10 cellular contexts compared by ENCODE assay signal in genomic region chr1:101051688-101052638, GRCh38. TPM values are rescaled to one million over a fixed set of nuclear protein-coding genes. Genes with fewer than 3 reads are reported as not detected.
DNase-seq lines count a peak whose midpoint lies in the region; ATAC-seq and TF ChIP-seq lines count a peak whose summit lies in the region.
"Had no signal": no experiment of that assay in that cellular context is flagged by ENCODE, and none has a peak within 500 bp of the region (broad histone marks: within the 10 kb centered on the region; RNA-seq: fewer than 3 reads in every experiment).

No MANE protein-coding gene starts in this region.

- H3K27ac ChIP-seq in neural progenitor cell, result no peak overlapping the region
- H3K27ac ChIP-seq: VCaP had no signal

- H3K4me1 ChIP-seq in neural progenitor cell, result no peaks in the 10 kb centered on the region

- no peaks in the 10 kb centered on the region for H3K9me3 ChIP-seq in neural progenitor cell (ENCODE audit: low read depth)

- peak; percentile 12 for DNase-seq in activated CD4-positive, alpha-beta T cell treated with anti-CD3 and anti-CD28 coated beads for 36 hours
- no peak for DNase-seq in activated CD4-positive, alpha-beta T cell treated with anti-CD3 and anti-CD28 coated beads for 1 hour
- DNase-seq in neural progenitor cell (ENCODE audit: low spot score) (no peak), endothelial cell (ENCODE audit: low spot score) (no peak), activated gamma-delta T cell treated with Interleukin-2 at 50 U/mL for 16 hours (no peak)
- DNase-seq: NCI-H2171 had no signal

- peak; percentile 93 for ATAC-seq in activated CD4-positive, alpha-beta T cell treated with anti-CD3 and anti-CD28 coated beads for 36 hours
- ATAC-seq in GM21717 (IDR thresholded peaks at IDR 0.05; ENCODE audit: unreplicated experiment) (peak; percentile 84), HG03442 (IDR thresholded peaks at IDR 0.05; ENCODE audit: unreplicated experiment) (peak; percentile 90), SK-N-SH treated with all-trans-retinoic acid at 6 μM for 48 hours (no peak)

- no peaks in the 10 kb centered on the region for H3K27me3 Mint-ChIP-seq in activated CD4-positive, alpha-beta T cell treated with anti-CD3 and anti-CD28 coated beads for 36 hours
- no peaks in the 10 kb centered on the region for H3K27me3 Mint-ChIP-seq in neural progenitor cell (ENCODE audit: insufficient read depth, low read depth)
- no peaks in the 10 kb centered on the region for H3K27me3 Mint-ChIP-seq in endothelial cell (ENCODE audit: unreplicated experiment)

- no peaks in the 10 kb centered on the region for H3K9me3 Mint-ChIP-seq in activated CD4-positive, alpha-beta T cell treated with anti-CD3 and anti-CD28 coated beads for 36 hours (ENCODE audit: low read depth)
- H3K9me3 Mint-ChIP-seq in neural progenitor cell (no peaks in the 10 kb centered on the region), endothelial cell (ENCODE audit: unreplicated experiment) (no peaks in the 10 kb centered on the region)

- H3K79me2 ChIP-seq in neural progenitor cell (ENCODE audit: low read depth), result no peaks in the 10 kb centered on the region

- H3K9ac ChIP-seq in neural progenitor cell, result no peak overlapping the region

- H3K4me2 ChIP-seq in neural progenitor cell, result no peak overlapping the region

- no peak overlapping the region for H2AFZ ChIP-seq in neural progenitor cell (replicated peaks)

- no peak overlapping the region for H3K4me3 ChIP-seq in neural progenitor cell

- CTCF ChIA-PET in activated CD4-positive, alpha-beta T cell treated with anti-CD3 and anti-CD28 coated beads for 36 hours (lab: Charles Lee), result no interaction called here

- H3K4me3 Mint-ChIP-seq in activated CD4-positive, alpha-beta T cell treated with anti-CD3 and anti-CD28 coated beads for 36 hours, result no peak overlapping the region
- H3K4me3 Mint-ChIP-seq in neural progenitor cell (no peak overlapping the region), endothelial cell (ENCODE audit: unreplicated experiment) (no peak overlapping the region)

- no peaks in the 10 kb centered on the region for H3K36me3 ChIP-seq in neural progenitor cell

- intact Hi-C loops in activated CD4-positive, alpha-beta T cell treated with anti-CD3 and anti-CD28 coated beads for 36 hours (cut with DNase I, micrococcal nuclease), result no loop called here

- POLR2A ChIA-PET in activated CD4-positive, alpha-beta T cell treated with anti-CD3 and anti-CD28 coated beads for 36 hours (lab: Charles Lee), result no interaction called here

- H3F3A ChIP-seq in neural progenitor cell (ENCODE audit: low read depth), result no peaks in the 10 kb centered on the region

- peak overlapping the region; percentile 20 for H3K27ac Mint-ChIP-seq in activated CD4-positive, alpha-beta T cell treated with anti-CD3 and anti-CD28 coated beads for 36 hours
- H3K27ac Mint-ChIP-seq in neural progenitor cell (peak overlapping the region; percentile 73), endothelial cell (ENCODE audit: unreplicated experiment) (no peak overlapping the region)

- peaks cover 8% of the 10 kb centered on the region for H3K36me3 Mint-ChIP-seq in activated CD4-positive, alpha-beta T cell treated with anti-CD3 and anti-CD28 coated beads for 36 hours (ENCODE audit: low read depth)
- peaks cover 1% of the 10 kb centered on the region for H3K36me3 Mint-ChIP-seq in neural progenitor cell
- no peaks in the 10 kb centered on the region for H3K36me3 Mint-ChIP-seq in endothelial cell (ENCODE audit: low read depth, unreplicated experiment)

- no peak for TF ChIP-seq CTCF in neural progenitor cell (IDR thresholded peaks at IDR 0.05)
- no peak for TF ChIP-seq CTCF in endothelial cell (IDR thresholded peaks at IDR 0.05; ENCODE audit: unreplicated experiment)

- H3K27me3 ChIP-seq in neural progenitor cell, result no peaks in the 10 kb centered on the region

- peaks cover 18% of the 10 kb centered on the region for H3K4me1 Mint-ChIP-seq in activated CD4-positive, alpha-beta T cell treated with anti-CD3 and anti-CD28 coated beads for 36 hours
- H3K4me1 Mint-ChIP-seq in neural progenitor cell, result peaks cover 34% of the 10 kb centered on the region
- H3K4me1 Mint-ChIP-seq in endothelial cell (ENCODE audit: unreplicated experiment), result no peaks in the 10 kb centered on the region

- H4K20me1 ChIP-seq in neural progenitor cell (ENCODE audit: low read depth), result no peaks in the 10 kb centered on the region

TF ChIP-seq in SK-N-SH treated with all-trans-retinoic acid at 6 μM for 48 hours, 23 proteins besides CTCF, POLR2A, EP300 and RAD21:
- TF ChIP-seq OSR1 (CRISPR knock-in tag; IDR thresholded peaks at IDR 0.05) (no peak), SNAI2 (CRISPR knock-in tag; IDR thresholded peaks at IDR 0.05) (no peak)

RNA-seq across cellular contexts. Expression of gene DPH5, which starts 26.4 kb away (rescaled TPM):
- 10 to 100 TPM; 48.4 to 59.6 TPM for total RNA-seq in activated CD4-positive, alpha-beta T cell treated with anti-CD3 and anti-CD28 coated beads for 36 hours
- 63.3 and 99.4 TPM in 2 replicates for total RNA-seq in neural progenitor cell (ENCODE audit: low replicate concordance)
- total RNA-seq in endothelial cell (ENCODE audit: unreplicated experiment), result 42.2 TPM
